8 cellular contexts compared by ENCODE assay signal in the genomic region with DNA sequence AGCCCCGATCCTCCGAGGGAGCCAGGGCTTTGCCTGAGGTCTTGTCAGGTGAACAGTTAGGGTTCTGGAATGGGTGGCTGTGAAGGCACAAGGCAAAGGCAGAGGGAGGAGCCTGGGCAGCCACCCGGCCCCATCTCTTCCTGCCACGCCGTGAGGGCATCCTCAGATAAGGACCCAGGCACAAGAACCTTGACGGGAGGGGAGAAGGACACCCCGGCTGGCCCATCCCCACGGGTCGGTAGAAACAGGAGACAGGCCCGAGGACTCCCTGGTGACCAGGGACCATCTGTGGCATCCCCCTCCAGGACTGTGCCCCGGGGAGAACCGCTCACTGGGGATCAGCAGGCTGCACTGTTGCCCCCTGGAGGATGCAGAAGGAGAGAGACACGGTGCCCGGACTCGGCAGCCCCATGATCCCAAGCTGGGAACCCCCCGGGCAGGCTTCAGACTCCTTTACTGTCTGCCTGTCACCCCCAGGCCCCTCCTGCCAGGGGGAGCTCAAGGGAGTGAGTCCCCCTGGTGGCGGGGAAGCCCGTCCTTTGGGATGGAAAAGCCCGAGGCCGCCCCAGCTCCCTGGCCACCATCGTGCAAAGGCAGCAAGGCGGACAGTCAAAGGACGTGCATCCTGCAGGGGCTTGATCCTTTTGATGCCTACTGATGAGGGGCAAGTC. TPM values are rescaled to one million over a fixed set of nuclear protein-coding genes. Genes with fewer than 3 reads are reported as not detected.
DNase-seq lines count a peak whose midpoint lies in the region; ATAC-seq and TF ChIP-seq lines count a peak whose summit lies in the region.

No MANE protein-coding gene starts in this region.

- no peak overlapping the region for H3K4me3 ChIP-seq in testis

- TF ChIP-seq POLR2A in testis (IDR thresholded peaks at IDR 0.05): no peak

- peak; percentile 38 for ATAC-seq in HG03442 (IDR thresholded peaks at IDR 0.05; ENCODE audit: unreplicated experiment)
- ATAC-seq in naive thymus-derived CD8-positive, alpha-beta T cell: peak; percentile 91 to 95

- H3K9me3 ChIP-seq in testis: no peaks in the 10 kb centered on the region

- intact Hi-C loops in testis (cut with DNase I; ENCODE audit: low total_unique reads): no loop called here

- no peaks in the 10 kb centered on the region for H3K27me3 ChIP-seq in testis

- POLR2A ChIA-PET in naive thymus-derived CD8-positive, alpha-beta T cell (lab: Charles Lee): interaction anchor here (1.0 kb wide), 1 partner anchor 207 kb away, joined by 6 read pairs; the partner anchor contains the start of gene SNRPA1

- peaks cover 9 to 22% (median 13%) of the 10 kb centered on the region in 4 donors for H3K4me1 Mint-ChIP-seq in naive thymus-derived CD8-positive, alpha-beta T cell

- H3K27ac ChIP-seq in testis: no peak overlapping the region

- H3K4me1 ChIP-seq in testis: no peaks in the 10 kb centered on the region

- DNase-seq in SIG-M5 treated with dmso at 0.1 percent for 504 hours (lab: John Stamatoyannopoulos, UW; ENCODE audit: unreplicated experiment) (peak; percentile 26), SIG-M5 (lab: John Stamatoyannopoulos, UW) (no peak), testis (peak; percentile 63), GDM1 (lab: John Stamatoyannopoulos, UW) (no peak)
- peak; percentile 21 for DNase-seq in activated CD4-positive, CD25-positive, alpha-beta regulatory T cell treated with anti-CD3 and anti-CD28 coated beads, Interleukin-2, amount 50 U/mL, for 16 hours (ENCODE audit: low read depth, low spot score)
- DNase-seq in effector CD8-positive, alpha-beta T cell (lab: John Stamatoyannopoulos, UW): peak; percentile 33
- peak; percentile 36 to 76 (median 50) for DNase-seq in naive thymus-derived CD8-positive, alpha-beta T cell

- no peaks in the 10 kb centered on the region for H3K9me3 Mint-ChIP-seq in naive thymus-derived CD8-positive, alpha-beta T cell

- H3K27me3 Mint-ChIP-seq in naive thymus-derived CD8-positive, alpha-beta T cell: peaks cover 12 to 53% (median 25%) of the 10 kb centered on the region in 5 donors

- WGBS in testis, 2 donors: 55 to 76% methylated on average over 7 to 23 of the region's 23 CpGs

- no peaks in the 10 kb centered on the region for H3K36me3 Mint-ChIP-seq in naive thymus-derived CD8-positive, alpha-beta T cell

- TF ChIP-seq CTCF in testis (IDR thresholded peaks at IDR 0.05): peak; percentile 43 to 50 (median 43)

- peak overlapping the region; percentile 58 to 80 (median 71) for H3K4me3 Mint-ChIP-seq in naive thymus-derived CD8-positive, alpha-beta T cell

- H3K36me3 ChIP-seq in testis (ENCODE audit: low read depth, missing control alignments): no peaks in the 10 kb centered on the region

- peak overlapping the region in 1 of 10 donors; percentile 42 for H3K27ac Mint-ChIP-seq in naive thymus-derived CD8-positive, alpha-beta T cell

RNA-seq across cellular contexts. Expression of gene PCSK6, which starts 12.3 kb away (rescaled TPM):
- 1 to 10 TPM; 2.9 to 6.7 TPM for total RNA-seq in naive thymus-derived CD8-positive, alpha-beta T cell
- polyA plus RNA-seq in naive thymus-derived CD8-positive, alpha-beta T cell: 1 to 10 TPM in 1 of 3 donors, under 1 TPM in 2; 0.04 to 1.3 (median 0.66) TPM
- 100 to 1,000 TPM in 1 of 2 donors, 10 to 100 TPM in 1; 95.4 to 156 TPM for total RNA-seq in testis
- 43.9 TPM for polyA plus RNA-seq in testis (ENCODE audit: insufficient read depth, low read depth, low replicate concordance)

Comparison
In these comparisons a context has a peak if more than half of its experiments do, and no peak if none do; other contexts are left out.
1. DNase-seq: peak in SIG-M5 treated with dmso at 0.1 percent for 504 hours (single experiment), activated CD4-positive, CD25-positive, alpha-beta regulatory T cell treated with anti-CD3 and anti-CD28 coated beads, Interleukin-2, amount 50 U/mL, for 16 hours (single experiment), effector CD8-positive, alpha-beta T cell (single experiment), naive thymus-derived CD8-positive, alpha-beta T cell (10 of 10) and testis (single experiment); none in SIG-M5 (single experiment) and GDM1 (single experiment).
2. RNA of gene PCSK6, which starts 12.3 kb away (total RNA-seq): 95.4 to 156 TPM in testis; 2.9 to 6.7 TPM in naive thymus-derived CD8-positive, alpha-beta T cell; every median in the first group is over 10 times any median in the second.